ENCODE assay signal across 1 cellular context in genomic region chr10:44589181-44589884, GRCh38.
TF ChIP-seq lines count a peak whose summit lies in the region.

No MANE protein-coding gene starts in this region.

TF ChIP-seq in HEK293, 187 proteins besides CTCF, POLR2A, EP300 and RAD21 (continued from another document and continues in another):
- no peak for TF ChIP-seq ZNF121 (tag by site-specific recombination; IDR thresholded peaks at IDR 0.05)
- TF ChIP-seq ZNF707 (tag by site-specific recombination; IDR thresholded peaks at IDR 0.05) = no peak
- TF ChIP-seq ZNF23 (tag by site-specific recombination; IDR thresholded peaks at IDR 0.05; ENCODE audit: borderline replicate concordance) = no peak
- TF ChIP-seq EGR2 (tag by site-specific recombination; IDR thresholded peaks at IDR 0.05; ENCODE audit: low read depth) = no peak
- peak; percentile 99 for TF ChIP-seq FEZF1 (tag by site-specific recombination; IDR thresholded peaks at IDR 0.05)
- 0 out of 2 replicates have a peak, but pooled peaks have one; percentile 28 for TF ChIP-seq ZNF19 (tag by site-specific recombination; IDR thresholded peaks at IDR 0.05; ENCODE audit: low read depth)
- peak; percentile 35; the same call in 1 of the 2 replicates for TF ChIP-seq KLF7 (tag by site-specific recombination; IDR thresholded peaks at IDR 0.05; ENCODE audit: borderline replicate concordance)
- TF ChIP-seq SALL2 (tag by site-specific recombination; IDR thresholded peaks at IDR 0.05; ENCODE audit: borderline replicate concordance) = no peak
- no peak for TF ChIP-seq ZNF560 (tag by site-specific recombination; IDR thresholded peaks at IDR 0.05; ENCODE audit: borderline replicate concordance)
- TF ChIP-seq SETDB1 (IDR thresholded peaks at IDR 0.05; ENCODE audit: insufficient read length, low read length) = no peak
- TF ChIP-seq GLI2 (tag by site-specific recombination; IDR thresholded peaks at IDR 0.05; ENCODE audit: borderline replicate concordance, low read depth) = peak; percentile 87
- peak; percentile 73 for TF ChIP-seq ZEB2 (tag by site-specific recombination; IDR thresholded peaks at IDR 0.05)
- TF ChIP-seq ZNF2 (tag by site-specific recombination; IDR thresholded peaks at IDR 0.05) = no peak
- TF ChIP-seq ZNF830 (tag by site-specific recombination; IDR thresholded peaks at IDR 0.05; ENCODE audit: low read depth) = no peak
- TF ChIP-seq ZFP69B (tag by site-specific recombination; IDR thresholded peaks at IDR 0.05) = peak; percentile 87
- no peak for TF ChIP-seq ZNF155 (tag by site-specific recombination; IDR thresholded peaks at IDR 0.05)
- 0 out of 2 replicates have a peak, but pooled peaks have one; percentile 12 for TF ChIP-seq GLIS2 (tag by site-specific recombination; IDR thresholded peaks at IDR 0.05)
- no peak for TF ChIP-seq ZNF48 (tag by site-specific recombination; IDR thresholded peaks at IDR 0.05)
- no peak for TF ChIP-seq ZNF394 (tag by site-specific recombination; IDR thresholded peaks at IDR 0.05; ENCODE audit: borderline replicate concordance)
- 0 out of 2 replicates have a peak, but pooled peaks have one; percentile 25 for TF ChIP-seq GFI1B (tag by site-specific recombination; IDR thresholded peaks at IDR 0.05)
- TF ChIP-seq HOXC10 (CRISPR knock-in tag; IDR thresholded peaks at IDR 0.05) = no peak
- no peak for TF ChIP-seq SP2 (tag by site-specific recombination; IDR thresholded peaks at IDR 0.05)
- TF ChIP-seq ZSCAN16 (tag by site-specific recombination; IDR thresholded peaks at IDR 0.05) = no peak
- no peak for TF ChIP-seq SP3 (tag by site-specific recombination; IDR thresholded peaks at IDR 0.05)
- TF ChIP-seq ZNF157 (tag by site-specific recombination; IDR thresholded peaks at IDR 0.05) = no peak
- TF ChIP-seq ZNF18 (tag by site-specific recombination; IDR thresholded peaks at IDR 0.05) = 0 out of 2 replicates have a peak, but pooled peaks have one; percentile 28
- TF ChIP-seq YY1 (tag by site-specific recombination; IDR thresholded peaks at IDR 0.05) = peak; percentile 38; the same call in 1 of the 2 replicates
- TF ChIP-seq REPIN1 (tag by site-specific recombination; IDR thresholded peaks at IDR 0.05; ENCODE audit: low read depth) = peak; percentile 57; the same call in 1 of the 2 replicates
- no peak for TF ChIP-seq ZNF664 (tag by site-specific recombination; IDR thresholded peaks at IDR 0.05)
- no peak for TF ChIP-seq ZNF677 (tag by site-specific recombination; IDR thresholded peaks at IDR 0.05)
- TF ChIP-seq, protein P1, sequence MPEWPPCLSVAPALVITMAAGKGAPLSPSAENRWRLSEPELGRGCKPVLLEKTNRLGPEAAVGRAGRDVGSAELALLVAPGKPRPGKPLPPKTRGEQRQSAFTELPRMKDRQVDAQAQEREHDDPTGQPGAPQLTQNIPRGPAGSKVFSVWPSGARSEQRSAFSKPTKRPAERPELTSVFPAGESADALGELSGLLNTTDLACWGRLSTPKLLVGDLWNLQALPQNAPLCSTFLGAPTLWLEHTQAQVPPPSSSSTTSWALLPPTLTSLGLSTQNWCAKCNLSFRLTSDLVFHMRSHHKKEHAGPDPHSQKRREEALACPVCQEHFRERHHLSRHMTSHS (tag by site-specific recombination; IDR thresholded peaks at IDR 0.05) = peak; percentile 58; the same call in 1 of the 2 replicates
- TF ChIP-seq, protein P2, sequence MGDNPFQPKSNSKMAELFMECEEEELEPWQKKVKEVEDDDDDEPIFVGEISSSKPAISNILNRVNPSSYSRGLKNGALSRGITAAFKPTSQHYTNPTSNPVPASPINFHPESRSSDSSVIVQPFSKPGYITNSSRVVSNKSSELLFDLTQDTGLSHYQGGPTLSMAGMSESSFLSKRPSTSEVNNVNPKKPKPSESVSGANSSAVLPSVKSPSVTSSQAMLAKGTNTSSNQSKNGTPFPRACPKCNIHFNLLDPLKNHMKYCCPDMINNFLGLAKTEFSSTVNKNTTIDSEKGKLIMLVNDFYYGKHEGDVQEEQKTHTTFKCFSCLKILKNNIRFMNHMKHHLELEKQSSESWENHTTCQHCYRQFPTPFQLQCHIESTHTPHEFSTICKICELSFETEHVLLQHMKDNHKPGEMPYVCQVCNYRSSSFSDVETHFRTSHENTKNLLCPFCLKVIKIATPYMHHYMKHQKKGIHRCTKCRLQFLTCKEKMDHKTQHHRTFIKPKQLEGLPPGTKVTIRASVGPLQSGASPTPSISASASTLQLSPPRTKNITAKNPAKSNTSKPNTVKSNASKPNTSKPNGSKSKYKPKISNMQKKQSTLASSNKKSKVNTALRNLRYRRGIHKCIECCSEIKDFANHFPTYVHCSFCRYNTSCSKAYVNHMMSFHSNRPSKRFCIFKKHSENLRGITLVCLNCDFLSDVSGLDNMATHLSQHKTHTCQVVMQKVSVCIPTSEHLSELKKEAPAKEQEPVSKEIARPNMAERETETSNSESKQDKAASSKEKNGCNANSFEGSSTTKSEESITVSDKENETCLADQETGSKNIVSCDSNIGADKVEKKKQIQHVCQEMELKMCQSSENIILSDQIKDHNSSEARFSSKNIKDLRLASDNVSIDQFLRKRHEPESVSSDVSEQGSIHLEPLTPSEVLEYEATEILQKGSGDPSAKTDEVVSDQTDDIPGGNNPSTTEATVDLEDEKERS (tag by site-specific recombination; IDR thresholded peaks at IDR 0.05) = no peak
- TF ChIP-seq ZBTB20 (tag by site-specific recombination; IDR thresholded peaks at IDR 0.05) = peak; percentile 9; the same call in 1 of the 2 replicates
- TF ChIP-seq, protein P3, sequence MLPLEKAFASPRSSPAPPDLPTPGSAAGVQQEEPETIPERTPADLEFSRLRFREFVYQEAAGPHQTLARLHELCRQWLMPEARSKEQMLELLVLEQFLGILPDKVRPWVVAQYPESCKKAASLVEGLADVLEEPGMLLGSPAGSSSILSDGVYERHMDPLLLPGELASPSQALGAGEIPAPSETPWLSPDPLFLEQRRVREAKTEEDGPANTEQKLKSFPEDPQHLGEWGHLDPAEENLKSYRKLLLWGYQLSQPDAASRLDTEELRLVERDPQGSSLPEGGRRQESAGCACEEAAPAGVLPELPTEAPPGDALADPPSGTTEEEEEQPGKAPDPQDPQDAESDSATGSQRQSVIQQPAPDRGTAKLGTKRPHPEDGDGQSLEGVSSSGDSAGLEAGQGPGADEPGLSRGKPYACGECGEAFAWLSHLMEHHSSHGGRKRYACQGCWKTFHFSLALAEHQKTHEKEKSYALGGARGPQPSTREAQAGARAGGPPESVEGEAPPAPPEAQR (tag by site-specific recombination; IDR thresholded peaks at IDR 0.05) = 0 out of 2 replicates have a peak, but pooled peaks have one; percentile 45
- no peak for TF ChIP-seq PRDM1 (tag by site-specific recombination; IDR thresholded peaks at IDR 0.05)
- TF ChIP-seq ZNF596 (tag by site-specific recombination; IDR thresholded peaks at IDR 0.05) = peak; percentile 49
- TF ChIP-seq ZBTB1 (tag by site-specific recombination; IDR thresholded peaks at IDR 0.05) = no peak
- no peak for TF ChIP-seq ZNF202 (tag by site-specific recombination; IDR thresholded peaks at IDR 0.05; ENCODE audit: borderline replicate concordance)
- TF ChIP-seq ZNF211 (tag by site-specific recombination; IDR thresholded peaks at IDR 0.05; ENCODE audit: low read depth) = no peak
- no peak for TF ChIP-seq ZNF792 (tag by site-specific recombination; IDR thresholded peaks at IDR 0.05)
- TF ChIP-seq, protein P4, sequence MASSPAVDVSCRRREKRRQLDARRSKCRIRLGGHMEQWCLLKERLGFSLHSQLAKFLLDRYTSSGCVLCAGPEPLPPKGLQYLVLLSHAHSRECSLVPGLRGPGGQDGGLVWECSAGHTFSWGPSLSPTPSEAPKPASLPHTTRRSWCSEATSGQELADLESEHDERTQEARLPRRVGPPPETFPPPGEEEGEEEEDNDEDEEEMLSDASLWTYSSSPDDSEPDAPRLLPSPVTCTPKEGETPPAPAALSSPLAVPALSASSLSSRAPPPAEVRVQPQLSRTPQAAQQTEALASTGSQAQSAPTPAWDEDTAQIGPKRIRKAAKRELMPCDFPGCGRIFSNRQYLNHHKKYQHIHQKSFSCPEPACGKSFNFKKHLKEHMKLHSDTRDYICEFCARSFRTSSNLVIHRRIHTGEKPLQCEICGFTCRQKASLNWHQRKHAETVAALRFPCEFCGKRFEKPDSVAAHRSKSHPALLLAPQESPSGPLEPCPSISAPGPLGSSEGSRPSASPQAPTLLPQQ (tag by site-specific recombination; IDR thresholded peaks at IDR 0.05) = peak; percentile 94
- TF ChIP-seq ZNF571 (tag by site-specific recombination; IDR thresholded peaks at IDR 0.05) = no peak
- TF ChIP-seq GLIS1 (tag by site-specific recombination; IDR thresholded peaks at IDR 0.05) = peak; percentile 80
- TF ChIP-seq, protein P5, sequence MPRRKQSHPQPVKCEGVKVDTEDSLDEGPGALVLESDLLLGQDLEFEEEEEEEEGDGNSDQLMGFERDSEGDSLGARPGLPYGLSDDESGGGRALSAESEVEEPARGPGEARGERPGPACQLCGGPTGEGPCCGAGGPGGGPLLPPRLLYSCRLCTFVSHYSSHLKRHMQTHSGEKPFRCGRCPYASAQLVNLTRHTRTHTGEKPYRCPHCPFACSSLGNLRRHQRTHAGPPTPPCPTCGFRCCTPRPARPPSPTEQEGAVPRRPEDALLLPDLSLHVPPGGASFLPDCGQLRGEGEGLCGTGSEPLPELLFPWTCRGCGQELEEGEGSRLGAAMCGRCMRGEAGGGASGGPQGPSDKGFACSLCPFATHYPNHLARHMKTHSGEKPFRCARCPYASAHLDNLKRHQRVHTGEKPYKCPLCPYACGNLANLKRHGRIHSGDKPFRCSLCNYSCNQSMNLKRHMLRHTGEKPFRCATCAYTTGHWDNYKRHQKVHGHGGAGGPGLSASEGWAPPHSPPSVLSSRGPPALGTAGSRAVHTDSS (tag by site-specific recombination; IDR thresholded peaks at IDR 0.05) = 0 out of 2 replicates have a peak, but pooled peaks have one; percentile 24
- TF ChIP-seq ZBTB44 (tag by site-specific recombination; IDR thresholded peaks at IDR 0.05) = peak; percentile 25; the same call in 1 of the 2 replicates
- 0 out of 2 replicates have a peak, but pooled peaks have one; percentile 30 for TF ChIP-seq OVOL3 (tag by site-specific recombination; IDR thresholded peaks at IDR 0.05)
- no peak for TF ChIP-seq ZNF658 (tag by site-specific recombination; IDR thresholded peaks at IDR 0.05)
- TF ChIP-seq, protein P6, sequence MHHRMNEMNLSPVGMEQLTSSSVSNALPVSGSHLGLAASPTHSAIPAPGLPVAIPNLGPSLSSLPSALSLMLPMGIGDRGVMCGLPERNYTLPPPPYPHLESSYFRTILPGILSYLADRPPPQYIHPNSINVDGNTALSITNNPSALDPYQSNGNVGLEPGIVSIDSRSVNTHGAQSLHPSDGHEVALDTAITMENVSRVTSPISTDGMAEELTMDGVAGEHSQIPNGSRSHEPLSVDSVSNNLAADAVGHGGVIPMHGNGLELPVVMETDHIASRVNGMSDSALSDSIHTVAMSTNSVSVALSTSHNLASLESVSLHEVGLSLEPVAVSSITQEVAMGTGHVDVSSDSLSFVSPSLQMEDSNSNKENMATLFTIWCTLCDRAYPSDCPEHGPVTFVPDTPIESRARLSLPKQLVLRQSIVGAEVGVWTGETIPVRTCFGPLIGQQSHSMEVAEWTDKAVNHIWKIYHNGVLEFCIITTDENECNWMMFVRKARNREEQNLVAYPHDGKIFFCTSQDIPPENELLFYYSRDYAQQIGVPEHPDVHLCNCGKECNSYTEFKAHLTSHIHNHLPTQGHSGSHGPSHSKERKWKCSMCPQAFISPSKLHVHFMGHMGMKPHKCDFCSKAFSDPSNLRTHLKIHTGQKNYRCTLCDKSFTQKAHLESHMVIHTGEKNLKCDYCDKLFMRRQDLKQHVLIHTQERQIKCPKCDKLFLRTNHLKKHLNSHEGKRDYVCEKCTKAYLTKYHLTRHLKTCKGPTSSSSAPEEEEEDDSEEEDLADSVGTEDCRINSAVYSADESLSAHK (tag by site-specific recombination; IDR thresholded peaks at IDR 0.05) = peak; percentile 84
- TF ChIP-seq ZNF112 (tag by site-specific recombination; IDR thresholded peaks at IDR 0.05) = no peak
- no peak for TF ChIP-seq ZSCAN5A (tag by site-specific recombination; IDR thresholded peaks at IDR 0.05)
- no peak for TF ChIP-seq ZNF214 (tag by site-specific recombination; IDR thresholded peaks at IDR 0.05; ENCODE audit: borderline replicate concordance)
- TF ChIP-seq BCL11A (tag by site-specific recombination; IDR thresholded peaks at IDR 0.05; ENCODE audit: low read depth) = no peak
- TF ChIP-seq OSR2 (tag by site-specific recombination; IDR thresholded peaks at IDR 0.05) = peak; percentile 65
- TF ChIP-seq BCL11B (tag by site-specific recombination; IDR thresholded peaks at IDR 0.05; ENCODE audit: low read depth) = 0 out of 2 replicates have a peak, but pooled peaks have one; percentile 48
- no peak for TF ChIP-seq ZIC2 (tag by site-specific recombination; IDR thresholded peaks at IDR 0.05)
- peak; percentile 98 for TF ChIP-seq ZNF843 (tag by site-specific recombination; IDR thresholded peaks at IDR 0.05)
- no peak for TF ChIP-seq ZNF114 (tag by site-specific recombination; IDR thresholded peaks at IDR 0.05)
